In the genomic region with DNA sequence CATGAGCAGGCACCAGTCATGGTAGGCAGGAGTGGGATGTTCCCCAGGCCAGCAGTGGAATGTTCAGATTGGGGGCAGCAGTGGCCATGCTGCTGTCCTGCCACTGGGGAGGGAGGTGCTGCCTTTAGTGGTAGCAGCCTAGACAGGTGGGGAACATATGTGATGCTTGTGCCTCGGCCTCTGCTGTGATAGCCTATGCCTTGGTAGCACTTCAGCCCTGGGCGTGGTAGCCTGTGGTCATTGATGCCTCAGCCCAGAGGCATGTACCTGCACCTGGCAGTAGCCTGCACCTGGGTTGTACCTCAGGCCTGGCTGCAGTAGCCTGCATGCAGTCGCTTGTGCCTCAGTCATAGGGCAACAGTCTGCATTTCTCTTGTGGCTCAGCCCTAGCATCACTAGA, we compare ENCODE assay signal across 22 cellular contexts.
"Had no signal": no experiment of that assay in that cellular context is flagged by ENCODE, and none has a peak within 500 bp of the region (broad histone marks: within the 10 kb centered on the region; RNA-seq: fewer than 3 reads in every experiment).

No MANE protein-coding gene starts in this region.

- H2AFZ ChIP-seq: hepatocyte, parathyroid adenoma had no signal

- H3K79me2 ChIP-seq: parathyroid adenoma had no signal

- H3K4me3 ChIP-seq: hepatocyte, lung, prostate gland, right lobe of liver, suprapubic skin, thyroid gland, upper lobe of left lung, vagina had no signal

- H3K36me3 ChIP-seq: prostate gland, right lobe of liver, suprapubic skin, thyroid gland, upper lobe of left lung, vagina had no signal

- H3K36me3 Mint-ChIP-seq: stimulated activated effector memory CD8-positive, alpha-beta T cell treated with anti-CD3 and anti-CD28 coated beads, Interleukin-12 subunit alpha, Interleukin-12 subunit beta, amount 100 ng/mL, for 72 hours had no signal

- DNase-seq: erythroblast; foreskin melanocyte; head of caudate nucleus; left colon; left ventricle myocardium superior; mesendoderm; naive B cell; nephron progenitor cell; right lobe of liver; stimulated activated CD4-positive, alpha-beta T cell treated with anti-CD3 and anti-CD28 coated beads, Interleukin-4, amount 100 ng/mL, for 1 hour; stimulated activated CD8-positive, alpha-beta memory T cell treated with anti-CD3 and anti-CD28 coated beads, Interleukin-4, amount 100 ng/mL, for 48 hours; stimulated activated naive CD8-positive, alpha-beta T cell treated with anti-CD3 and anti-CD28 coated beads, Interleukin-15, Interleukin-2, amounts not matched to agents 100 U/mL and 50 U/mL, for 24 hours; thyroid gland had no signal

- H3K9ac ChIP-seq: parathyroid adenoma had no signal

- H3K4me3 Mint-ChIP-seq: dendritic cell treated with granulocyte-macrophage colony-stimulating factor and Interleukin-4, amounts not matched to agents 40 ng/mL and 50 ng/mL, for 4 days; nephron progenitor cell; stimulated activated effector memory CD8-positive, alpha-beta T cell treated with anti-CD3 and anti-CD28 coated beads, Interleukin-12 subunit alpha, Interleukin-12 subunit beta, amount 100 ng/mL, for 72 hours had no signal

- H3K27ac ChIP-seq: hepatocyte, parathyroid adenoma, prostate gland, right lobe of liver, suprapubic skin, thyroid gland, upper lobe of left lung, vagina had no signal

- H3K4me1 Mint-ChIP-seq: naive B cell; stimulated activated effector memory CD8-positive, alpha-beta T cell treated with anti-CD3 and anti-CD28 coated beads, Interleukin-12 subunit alpha, Interleukin-12 subunit beta, amount 100 ng/mL, for 72 hours had no signal

- H3K27ac Mint-ChIP-seq: dendritic cell treated with granulocyte-macrophage colony-stimulating factor and Interleukin-4, amounts not matched to agents 40 ng/mL and 50 ng/mL, for 4 days; nephron progenitor cell; stimulated activated effector memory CD8-positive, alpha-beta T cell treated with anti-CD3 and anti-CD28 coated beads, Interleukin-12 subunit alpha, Interleukin-12 subunit beta, amount 100 ng/mL, for 72 hours had no signal

- H3K4me2 ChIP-seq: hepatocyte had no signal

- ATAC-seq: left colon; left ventricle myocardium superior; stimulated activated effector memory CD8-positive, alpha-beta T cell treated with anti-CD3 and anti-CD28 coated beads, Interleukin-12 subunit alpha, Interleukin-12 subunit beta, amount 100 ng/mL, for 72 hours; stimulated activated naive CD8-positive, alpha-beta T cell treated with anti-CD3 and anti-CD28 coated beads, Interleukin-15, Interleukin-2, amounts not matched to agents 100 U/mL and 50 U/mL, for 24 hours had no signal

- H3K9me3 ChIP-seq: prostate gland, right lobe of liver, suprapubic skin, thyroid gland had no signal

- H3K4me1 ChIP-seq: parathyroid adenoma, prostate gland, right lobe of liver, suprapubic skin, thyroid gland, upper lobe of left lung, vagina had no signal

- H3K27me3 ChIP-seq: hepatocyte, right lobe of liver, suprapubic skin, thyroid gland, upper lobe of left lung, vagina had no signal
